20 cellular contexts compared by ENCODE assay signal in the genomic region with DNA sequence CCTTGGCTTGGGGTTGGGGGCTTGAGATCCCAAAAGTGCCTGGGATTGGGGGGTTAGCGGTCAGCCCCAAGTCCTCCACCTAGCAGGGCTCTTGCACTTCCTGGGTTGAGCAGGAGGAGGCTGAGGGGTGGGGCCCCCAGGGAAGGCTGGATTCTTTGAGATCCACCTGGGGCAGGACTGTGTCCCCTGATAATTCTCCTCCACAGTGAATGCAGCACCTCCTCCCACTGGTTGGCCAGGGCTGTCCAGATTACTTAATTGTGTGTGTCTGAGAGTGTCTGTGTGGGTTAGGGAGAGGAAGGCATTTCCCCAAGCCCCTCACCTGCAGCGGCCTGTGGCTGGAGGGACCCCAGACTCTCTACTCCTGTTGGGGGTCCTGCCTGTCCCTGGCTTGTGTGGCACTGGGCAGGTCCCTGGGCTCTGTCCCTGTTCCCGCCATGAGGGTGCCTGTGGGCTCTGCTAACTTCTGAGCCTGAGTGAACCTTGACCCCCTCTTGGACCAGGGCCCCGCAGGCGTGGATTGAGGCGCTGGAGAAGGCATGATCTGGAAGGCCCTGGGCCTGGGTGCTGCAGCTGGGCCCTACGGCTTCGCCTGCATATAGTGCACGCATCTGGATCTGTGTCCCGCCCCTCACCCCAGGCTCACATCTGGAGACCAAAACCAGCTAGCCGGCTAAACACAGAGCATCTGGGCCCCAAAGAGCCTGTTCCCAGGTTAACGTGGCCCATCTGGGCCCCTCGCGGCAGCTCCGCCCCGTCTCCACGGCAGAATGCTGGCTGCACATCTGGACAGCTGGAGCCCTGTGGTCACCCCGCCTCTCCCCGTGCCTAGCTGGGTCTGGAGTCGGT. TPM values are rescaled to one million over a fixed set of nuclear protein-coding genes. Genes with fewer than 3 reads are reported as not detected.
A peak's percentile ranks its signal among the peaks of the same experiment; 100 is the strongest.
DNase-seq lines count a peak whose midpoint lies in the region; ATAC-seq and TF ChIP-seq lines count a peak whose summit lies in the region.
"Had no signal": no experiment of that assay in that cellular context is flagged by ENCODE, and none has a peak within 500 bp of the region (broad histone marks: within the 10 kb centered on the region; RNA-seq: fewer than 3 reads in every experiment).

No MANE protein-coding gene starts in this region.

- no peak for TF ChIP-seq CTCF in RWPE2 (IDR thresholded peaks at IDR 0.05; ENCODE audit: poor library complexity, severe bottlenecking)

- ATAC-seq in RWPE2 (ENCODE audit: low read depth) = peak; percentile 24; the same call in 2 of the 3 replicates
- peak; percentile 82 for ATAC-seq in left ventricle myocardium superior
- no peak for ATAC-seq in stimulated activated naive B cell treated with anti-CD40 and anti-IgM and Interleukin-4, amounts not matched to agents 10 μg/mL and 1 μg/mL and 100 μg/mL, for 72 hours (replicated peaks)
- ATAC-seq: activated T-helper 17 cell treated with anti-CD3 and anti-CD28 coated beads, Interleukin-2, amount 50 U/mL, for 72 hours; stimulated activated naive CD8-positive, alpha-beta T cell treated with anti-CD3 and anti-CD28 coated beads, Interleukin-15, Interleukin-2, amounts not matched to agents 100 U/mL and 50 U/mL, for 24 hours had no signal

- H2AFZ ChIP-seq in trophoblast cell (ENCODE audit: insufficient read depth, low read length, poor library complexity) = no peak overlapping the region

- H4K91ac ChIP-seq in trophoblast cell (ENCODE audit: low read depth, low read length) = no peak overlapping the region

- no peaks in the 10 kb centered on the region for H3K9me3 Mint-ChIP-seq in stimulated activated naive B cell treated with anti-CD40 and anti-IgM and Interleukin-4, amounts not matched to agents 10 μg/mL and 1 μg/mL and 100 μg/mL, for 72 hours
- H3K9me3 Mint-ChIP-seq: activated T-helper 17 cell treated with anti-CD3 and anti-CD28 coated beads, Interleukin-2, amount 50 U/mL, for 72 hours; mesothelial cell of epicardium had no signal

- DNase-seq in RWPE2 (ENCODE audit: low spot score) (no peak), left ventricle myocardium superior (peak; percentile 60), trophoblast cell (peak; percentile 30 to 33), NCI-H82 treated with DMSO at 0.1 percent for 48 hours (lab: John Stamatoyannopoulos, UW; ENCODE audit: unreplicated experiment) (no peak), head of caudate nucleus (no peak), NCI-H526 (lab: John Stamatoyannopoulos, UW) (no peak)
- no peak for DNase-seq in stimulated activated naive B cell treated with anti-CD40 and anti-IgM and Interleukin-4, amounts not matched to agents 10 μg/mL and 1 μg/mL and 100 μg/mL, for 72 hours
- DNase-seq: activated CD4-positive, CD25-positive, alpha-beta regulatory T cell treated with anti-CD3 and anti-CD28 coated beads, Interleukin-2, amount 50 U/mL, for 72 hours; caudate nucleus; esophagus squamous epithelium; glutamatergic neuron; NCI-H1105 treated with DMSO at 0.1 percent for 48 hours; stimulated activated naive CD8-positive, alpha-beta T cell treated with anti-CD3 and anti-CD28 coated beads, Interleukin-15, Interleukin-2, amounts not matched to agents 100 U/mL and 50 U/mL, for 24 hours; T1000 had no signal

- no peak overlapping the region for H3K27ac Mint-ChIP-seq in stimulated activated naive B cell treated with anti-CD40 and anti-IgM and Interleukin-4, amounts not matched to agents 10 μg/mL and 1 μg/mL and 100 μg/mL, for 72 hours
- H3K27ac Mint-ChIP-seq: activated T-helper 17 cell treated with anti-CD3 and anti-CD28 coated beads, Interleukin-2, amount 50 U/mL, for 72 hours; mesothelial cell of epicardium had no signal

- no peak overlapping the region for H2AK5ac ChIP-seq in trophoblast cell (ENCODE audit: low read length)

- peak overlapping the region in 2 of 11 experiments; percentile 26 to 41; a peak in 2 of 22 replicates for H3K9ac ChIP-seq in BLaER1 treated with 17β-estradiol and CSF1 and Interleukin-3, amounts not matched to agents 10 nM and 100 nM
- no peak overlapping the region for H3K9ac ChIP-seq in trophoblast cell (ENCODE audit: low read length)

- H2BK5ac ChIP-seq in trophoblast cell (ENCODE audit: low read depth, low read length, poor library complexity) = no peak overlapping the region

- no peak overlapping the region for H4K8ac ChIP-seq in trophoblast cell (ENCODE audit: low read depth, low read length)

- no peak overlapping the region for H3K23ac ChIP-seq in trophoblast cell (ENCODE audit: low read length)

- H3K4ac ChIP-seq in trophoblast cell (ENCODE audit: low read depth, low read length) = no peak overlapping the region

- H3K36me3 ChIP-seq in BLaER1 treated with 17β-estradiol and CSF1 and Interleukin-3, amounts not matched to agents 10 nM and 100 nM = no peaks in the 10 kb centered on the region
- H3K36me3 ChIP-seq in RWPE2 (ENCODE audit: low read depth) (no peaks in the 10 kb centered on the region), trophoblast cell (ENCODE audit: control insufficient read depth in 1 of 2, insufficient read depth in 2 of 2, low read length in 2 of 2) (no peaks in the 10 kb centered on the region)
- H3K36me3 ChIP-seq: esophagus squamous epithelium had no signal

- intact Hi-C loops in left ventricle myocardium superior (cut with micrococcal nuclease) (loop anchor here (10.0 kb wide), 1 partner anchor 153 kb away; the partner anchor contains the start of gene ELN), head of caudate nucleus (cut with DNase I) (no loop called here)

- H3K9me3 ChIP-seq in BLaER1 treated with 17β-estradiol and CSF1 and Interleukin-3, amounts not matched to agents 10 nM and 100 nM (replicated peaks in 1 of 11) = no peaks in the 10 kb centered on the region
- H3K9me3 ChIP-seq in RWPE2 (ENCODE audit: severe bottlenecking) (no peaks in the 10 kb centered on the region), trophoblast cell (ENCODE audit: insufficient read depth, low read depth, low read length) (peaks cover 4% of the 10 kb centered on the region)
- H3K9me3 ChIP-seq: esophagus squamous epithelium had no signal

- no CpG with 5 or more reads among the region's 20 CpGs for WGBS in trophoblast cell (ENCODE audit: extremely low coverage, insufficient coverage, insufficient read length)

- H3K36me3 Mint-ChIP-seq in stimulated activated naive B cell treated with anti-CD40 and anti-IgM and Interleukin-4, amounts not matched to agents 10 μg/mL and 1 μg/mL and 100 μg/mL, for 72 hours = no peaks in the 10 kb centered on the region
- H3K36me3 Mint-ChIP-seq: mesothelial cell of epicardium had no signal

- no peak overlapping the region for H2BK120ac ChIP-seq in trophoblast cell (ENCODE audit: insufficient read depth, low read length, poor library complexity)

- no peak overlapping the region for H2BK12ac ChIP-seq in trophoblast cell (ENCODE audit: low read length)

- H3K79me2 ChIP-seq in trophoblast cell (ENCODE audit: control insufficient read depth, insufficient read depth, low read length, poor library complexity) = no peaks in the 10 kb centered on the region

- no peak overlapping the region for H3K14ac ChIP-seq in trophoblast cell (ENCODE audit: low read length)

- no peak overlapping the region for H3K18ac ChIP-seq in trophoblast cell (ENCODE audit: low read length)

- H4K20me1 ChIP-seq in BLaER1 treated with 17β-estradiol and CSF1 and Interleukin-3, amounts not matched to agents 10 nM and 100 nM = 0 out of 22 replicates have a peak, but pooled peaks cover 0 to 4% (median 0%) of the 10 kb centered on the region in 11 experiments

- no peak overlapping the region for H3K27ac ChIP-seq in BLaER1 treated with 17β-estradiol and CSF1 and Interleukin-3, amounts not matched to agents 10 nM and 100 nM
- no peak overlapping the region for H3K27ac ChIP-seq in RWPE2 (ENCODE audit: poor library complexity, severe bottlenecking)
- no peak overlapping the region for H3K27ac ChIP-seq in trophoblast cell (ENCODE audit: low read depth, low read length)

- no peak overlapping the region for H3K4me3 ChIP-seq in BLaER1 treated with 17β-estradiol and CSF1 and Interleukin-3, amounts not matched to agents 10 nM and 100 nM
- H3K4me3 ChIP-seq in RWPE2 (ENCODE audit: severe bottlenecking) (no peak overlapping the region), trophoblast cell (ENCODE audit: low read depth, low read length) (no peak overlapping the region)
- H3K4me3 ChIP-seq: esophagus squamous epithelium had no signal

- H4K12ac ChIP-seq in trophoblast cell (ENCODE audit: low read depth, low read length) = no peak overlapping the region

- H3K79me1 ChIP-seq in trophoblast cell (ENCODE audit: low read length) = no peaks in the 10 kb centered on the region

- no peak overlapping the region for H3K4me3 Mint-ChIP-seq in stimulated activated naive B cell treated with anti-CD40 and anti-IgM and Interleukin-4, amounts not matched to agents 10 μg/mL and 1 μg/mL and 100 μg/mL, for 72 hours
- H3K4me3 Mint-ChIP-seq: activated T-helper 17 cell treated with anti-CD3 and anti-CD28 coated beads, Interleukin-2, amount 50 U/mL, for 72 hours; mesothelial cell of epicardium had no signal

- H3K4me1 Mint-ChIP-seq in stimulated activated naive B cell treated with anti-CD40 and anti-IgM and Interleukin-4, amounts not matched to agents 10 μg/mL and 1 μg/mL and 100 μg/mL, for 72 hours = peaks cover 0 to 1% of the 10 kb centered on the region in 2 donors
- H3K4me1 Mint-ChIP-seq: activated T-helper 17 cell treated with anti-CD3 and anti-CD28 coated beads, Interleukin-2, amount 50 U/mL, for 72 hours had no signal

- peaks cover 7 to 17% of the 10 kb centered on the region in 2 donors for H3K27me3 Mint-ChIP-seq in stimulated activated naive B cell treated with anti-CD40 and anti-IgM and Interleukin-4, amounts not matched to agents 10 μg/mL and 1 μg/mL and 100 μg/mL, for 72 hours

- H3K4me2 ChIP-seq in BLaER1 treated with 17β-estradiol and CSF1 and Interleukin-3, amounts not matched to agents 10 nM and 100 nM = peak overlapping the region in 9 of 11 experiments; percentile 37 to 80 (median 51); a peak in 17 of 22 replicates
- no peak overlapping the region for H3K4me2 ChIP-seq in trophoblast cell (ENCODE audit: low read length)

- H3K27me3 ChIP-seq in BLaER1 treated with 17β-estradiol and CSF1 and Interleukin-3, amounts not matched to agents 10 nM and 100 nM = peaks cover 0 to 5% (median 0%) of the 10 kb centered on the region in 11 experiments; a peak in 2 of 22 replicates
- H3K27me3 ChIP-seq in RWPE2 (ENCODE audit: insufficient read depth, poor library complexity, severe bottlenecking) (no peaks in the 10 kb centered on the region), trophoblast cell (ENCODE audit: insufficient read depth, low read length) (no peaks in the 10 kb centered on the region)
- H3K27me3 ChIP-seq: esophagus squamous epithelium had no signal

- peaks cover 0 to 20% (median 16%) of the 10 kb centered on the region in 10 experiments; a peak in 15 of 20 replicates for H3K4me1 ChIP-seq in BLaER1 treated with 17β-estradiol and CSF1 and Interleukin-3, amounts not matched to agents 10 nM and 100 nM
- H3K4me1 ChIP-seq in RWPE2 (ENCODE audit: insufficient read depth, poor library complexity, severe bottlenecking) = no peaks in the 10 kb centered on the region
- H3K4me1 ChIP-seq in trophoblast cell (ENCODE audit: control insufficient read depth in 1 of 2, insufficient read depth in 2 of 2, low read length in 2 of 2) = no peaks in the 10 kb centered on the region

RNA-seq across cellular contexts. Expression of gene TMEM270, which starts 10.4 kb away (rescaled TPM):
- not detected for total RNA-seq in left ventricle myocardium superior
- not detected in 2 replicates for polyA plus RNA-seq in trophoblast cell (2013)
- total RNA-seq: activated T-helper 17 cell treated with anti-CD3 and anti-CD28 coated beads, Interleukin-2, amount 50 U/mL, for 72 hours; esophagus squamous epithelium; LHCN-M2; mesothelial cell of epicardium; urinary bladder had no signal
- polyA plus RNA-seq: neural cell had no signal

RNA-seq across cellular contexts. Expression of gene METTL27, which starts 29.1 kb away (rescaled TPM):
- 0.27 TPM for total RNA-seq in left ventricle myocardium superior
- polyA plus RNA-seq in trophoblast cell (2013) = 1.3 and 1.5 TPM in 2 replicates

RNA-seq across cellular contexts. Expression of gene CLDN4, which starts 40.6 kb away (rescaled TPM):
- total RNA-seq in left ventricle myocardium superior = not detected
- 166 and 180 TPM in 2 replicates for polyA plus RNA-seq in trophoblast cell (2013)

Comparison
In these comparisons a context has a peak if more than half of its experiments do, and no peak if none do; other contexts are left out.
1. ATAC-seq: peak in RWPE2 (single experiment) and left ventricle myocardium superior (single experiment); none in stimulated activated naive B cell treated with anti-CD40 and anti-IgM and Interleukin-4, amounts not matched to agents 10 μg/mL and 1 μg/mL and 100 μg/mL, for 72 hours (0 of 2).
2. DNase-seq: peak in left ventricle myocardium superior (single experiment) and trophoblast cell (2 of 2); none in RWPE2 (single experiment), NCI-H82 treated with DMSO at 0.1 percent for 48 hours (single experiment), head of caudate nucleus (0 of 42), stimulated activated naive B cell treated with anti-CD40 and anti-IgM and Interleukin-4, amounts not matched to agents 10 μg/mL and 1 μg/mL and 100 μg/mL, for 72 hours (single experiment) and NCI-H526 (0 of 2).